ENCODE assay signal across 15 cellular contexts in the genomic region with DNA sequence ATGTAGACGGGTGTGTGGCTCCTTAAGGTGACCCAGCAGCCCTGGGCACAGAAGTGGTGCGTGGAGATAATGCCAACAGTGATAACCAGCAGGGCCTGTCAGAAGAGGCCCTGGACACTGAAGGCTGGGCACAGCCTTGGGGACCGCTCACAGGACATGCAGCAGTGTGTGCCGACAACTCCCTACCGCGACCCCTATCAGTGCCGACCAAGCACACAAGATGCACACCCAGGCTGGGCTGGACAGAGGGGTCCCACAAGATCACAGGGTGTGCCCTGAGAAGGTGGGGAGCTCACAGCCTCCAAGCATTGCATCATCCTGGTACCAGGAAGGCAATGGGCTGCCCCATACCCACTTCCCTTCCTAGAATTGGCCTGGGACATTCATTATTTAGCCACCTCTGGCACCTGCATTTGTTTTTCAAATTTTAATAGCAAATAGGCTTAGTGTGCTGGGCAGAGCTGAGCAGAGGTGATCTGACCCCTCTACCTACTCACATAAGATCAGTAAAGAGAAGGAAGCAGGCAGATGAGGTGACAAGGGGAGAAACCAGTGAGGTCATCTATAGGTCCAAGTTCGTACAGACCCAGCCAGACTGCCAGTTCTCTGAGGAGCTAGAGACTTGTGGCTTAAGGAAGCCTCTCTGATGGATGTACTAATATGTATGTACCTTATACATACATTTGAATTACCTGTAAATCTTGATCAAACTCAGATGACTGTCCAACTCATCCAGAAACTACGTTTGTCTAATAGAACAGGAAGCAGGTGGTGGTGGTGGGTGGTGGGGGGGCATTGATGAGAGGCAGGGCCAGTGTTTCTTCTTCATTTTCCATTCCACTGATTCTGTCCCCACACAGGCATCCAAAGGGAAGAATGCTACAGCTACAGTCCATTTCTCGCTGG. TPM values are rescaled to one million over a fixed set of nuclear protein-coding genes. Genes with fewer than 3 reads are reported as not detected.
A peak's percentile ranks its signal among the peaks of the same experiment; 100 is the strongest.
DNase-seq lines count a peak whose midpoint lies in the region; ATAC-seq and TF ChIP-seq lines count a peak whose summit lies in the region.
"Had no signal": no experiment of that assay in that cellular context is flagged by ENCODE, and none has a peak within 500 bp of the region (broad histone marks: within the 10 kb centered on the region; RNA-seq: fewer than 3 reads in every experiment).

No MANE protein-coding gene starts in this region.

- no peak overlapping the region for H2BK5ac ChIP-seq in H9 (ENCODE audit: insufficient read length, low read length)

- H3K4ac ChIP-seq in H9 (ENCODE audit: low read depth, low read length): no peak overlapping the region

- H3K9me3 Mint-ChIP-seq in H9 (no peaks in the 10 kb centered on the region), type B pancreatic cell (no peaks in the 10 kb centered on the region)
- H3K9me3 Mint-ChIP-seq in stimulated activated naive B cell treated with anti-CD40 and anti-IgM and Interleukin-4, amounts not matched to agents 10 μg/mL and 1 μg/mL and 100 μg/mL, for 72 hours: no peaks in the 10 kb centered on the region

- H3K36me3 ChIP-seq in left ventricle myocardium inferior: no peaks in the 10 kb centered on the region
- H3K36me3 ChIP-seq: pancreas had no signal

- no peak overlapping the region for H2BK120ac ChIP-seq in H9 (ENCODE audit: low read depth, low read length, poor library complexity, severe bottlenecking)

- no peak overlapping the region for H4K8ac ChIP-seq in H9 (replicated peaks; ENCODE audit: insufficient read length, low read depth, low read length)

- no peak overlapping the region for H2AFZ ChIP-seq in H9 (ENCODE audit: low read length)

- H3K27me3 Mint-ChIP-seq in H9 (ENCODE audit: low read depth) (no peaks in the 10 kb centered on the region), type B pancreatic cell (no peaks in the 10 kb centered on the region)
- no peaks in the 10 kb centered on the region for H3K27me3 Mint-ChIP-seq in stimulated activated naive B cell treated with anti-CD40 and anti-IgM and Interleukin-4, amounts not matched to agents 10 μg/mL and 1 μg/mL and 100 μg/mL, for 72 hours
- H3K27me3 Mint-ChIP-seq: activated naive CD8-positive, alpha-beta T cell had no signal

- no peaks in the 10 kb centered on the region for H3K23me2 ChIP-seq in H9 (ENCODE audit: insufficient read length, low read depth, low read length, poor library complexity, severe bottlenecking)

- H3K4me3 Mint-ChIP-seq in H9 (no peak overlapping the region), type B pancreatic cell (no peak overlapping the region)
- peak overlapping the region; percentile 55 to 63 for H3K4me3 Mint-ChIP-seq in stimulated activated naive B cell treated with anti-CD40 and anti-IgM and Interleukin-4, amounts not matched to agents 10 μg/mL and 1 μg/mL and 100 μg/mL, for 72 hours
- H3K4me3 Mint-ChIP-seq: activated naive CD8-positive, alpha-beta T cell had no signal

- H2BK12ac ChIP-seq in H9 (ENCODE audit: insufficient read length, low read depth, low read length): no peak overlapping the region

- no peak overlapping the region for H4K91ac ChIP-seq in H9 (ENCODE audit: insufficient read length, low read depth, low read length)

- H3K9ac ChIP-seq in H9 (ENCODE audit: extremely low read depth, insufficient read length, low read length): no peak overlapping the region

- no peak overlapping the region for H3K56ac ChIP-seq in H9 (ENCODE audit: insufficient read length, low read depth, low read length)

- H3K27me3 ChIP-seq in left ventricle myocardium inferior (ENCODE audit: low read depth) (peaks cover 9% of the 10 kb centered on the region), H9 (ENCODE audit: insufficient read depth, low read length) (no peaks in the 10 kb centered on the region)
- H3K27me3 ChIP-seq: pancreas had no signal

- H4K5ac ChIP-seq in H9 (ENCODE audit: insufficient read length, low read depth, low read length): no peak overlapping the region

- H3K36me3 Mint-ChIP-seq in H9 (ENCODE audit: insufficient read depth in 1 of 3, low read depth in 3 of 3) (peaks cover 4 to 38% (median 29%) of the 10 kb centered on the region in 3 experiments; a peak in 5 of 7 replicates), type B pancreatic cell (peaks cover 14% of the 10 kb centered on the region)
- peaks cover 51 to 58% of the 10 kb centered on the region in 2 donors for H3K36me3 Mint-ChIP-seq in stimulated activated naive B cell treated with anti-CD40 and anti-IgM and Interleukin-4, amounts not matched to agents 10 μg/mL and 1 μg/mL and 100 μg/mL, for 72 hours
- H3K36me3 Mint-ChIP-seq: activated naive CD8-positive, alpha-beta T cell had no signal

- no peaks in the 10 kb centered on the region for H3K79me1 ChIP-seq in H9 (ENCODE audit: insufficient read depth, low read depth, low read length, poor library complexity, severe bottlenecking)

- intact Hi-C loops in left ventricle myocardium superior (cut with micrococcal nuclease) (no loop called here), left ventricle myocardium inferior (cut with micrococcal nuclease) (no loop called here)

- H3K4me1 Mint-ChIP-seq in H9 (peaks cover 49 to 62% of the 10 kb centered on the region in 2 experiments), type B pancreatic cell (ENCODE audit: unreplicated experiment) (peaks cover 37% of the 10 kb centered on the region)
- peaks cover 67 to 99% of the 10 kb centered on the region in 2 donors for H3K4me1 Mint-ChIP-seq in stimulated activated naive B cell treated with anti-CD40 and anti-IgM and Interleukin-4, amounts not matched to agents 10 μg/mL and 1 μg/mL and 100 μg/mL, for 72 hours

- no peak overlapping the region for H3K18ac ChIP-seq in H9 (ENCODE audit: insufficient read length, low read depth, low read length)

- no peak overlapping the region; the same call in 1 of the 2 replicates for H3K14ac ChIP-seq in H9 (ENCODE audit: insufficient read depth, low read length)

- H3K4me3 ChIP-seq in left ventricle myocardium inferior: no peak overlapping the region
- H3K4me3 ChIP-seq: pancreas had no signal

- no peak overlapping the region for H2BK15ac ChIP-seq in H9 (ENCODE audit: low read depth, low read length)

- H3T11ph ChIP-seq in H9 (ENCODE audit: low read length): no peak overlapping the region

- H2BK20ac ChIP-seq in H9 (ENCODE audit: low read depth, low read length, poor library complexity, severe bottlenecking): no peak overlapping the region

- peaks cover 5% of the 10 kb centered on the region; the same call in 1 of the 2 replicates for H3K79me2 ChIP-seq in H9 (ENCODE audit: insufficient read depth, low read length)

- ATAC-seq in left ventricle myocardium superior (peak; percentile 39), HG03520 (IDR thresholded peaks at IDR 0.05; ENCODE audit: unreplicated experiment) (peak; percentile 51)
- ATAC-seq in stimulated activated naive B cell treated with anti-CD40 and anti-IgM and Interleukin-4, amounts not matched to agents 10 μg/mL and 1 μg/mL and 100 μg/mL, for 72 hours (replicated peaks): peak; percentile 80 to 83
- ATAC-seq: pancreas had no signal

- H2AK5ac ChIP-seq in H9 (ENCODE audit: insufficient read length, low read length): no peak overlapping the region

- peaks cover 2% of the 10 kb centered on the region for H4K20me1 ChIP-seq in H9 (ENCODE audit: control insufficient read depth, insufficient read depth, insufficient read length)

- H3K4me1 ChIP-seq in left ventricle myocardium inferior (peaks cover 64% of the 10 kb centered on the region), H9 (ENCODE audit: insufficient read depth, low read length) (no peaks in the 10 kb centered on the region; the same call in 1 of the 2 replicates)

- peak overlapping the region in 2 of 3 experiments; percentile 10 to 57; a peak in 1 of 7 replicates for H3K27ac Mint-ChIP-seq in H9
- H3K27ac Mint-ChIP-seq in stimulated activated naive B cell treated with anti-CD40 and anti-IgM and Interleukin-4, amounts not matched to agents 10 μg/mL and 1 μg/mL and 100 μg/mL, for 72 hours: peak overlapping the region; percentile 98
- H3K27ac Mint-ChIP-seq in type B pancreatic cell: no peak overlapping the region
- H3K27ac Mint-ChIP-seq: activated naive CD8-positive, alpha-beta T cell had no signal

- no peak overlapping the region for H3K23ac ChIP-seq in H9 (ENCODE audit: insufficient read length, low read depth, low read length)

- DNase-seq in left ventricle myocardium superior: no peak
- DNase-seq in left ventricle myocardium inferior: no peak
- no peak for DNase-seq in H9
- DNase-seq in stimulated activated naive B cell treated with anti-CD40 and anti-IgM and Interleukin-4, amounts not matched to agents 10 μg/mL and 1 μg/mL and 100 μg/mL, for 72 hours: peak; percentile 49
- DNase-seq in type B pancreatic cell (ENCODE audit: extremely low spot score, unreplicated experiment): no peak
- DNase-seq in GM10266 (ENCODE audit: extremely low spot score): no peak
- DNase-seq in HT-29 (ENCODE audit: low spot score): no peak
- DNase-seq: DMS53, H7, mesenchymal stem cell, NCI-H345, pancreas, T-helper 2 cell had no signal

- WGBS in H9 (ENCODE audit: extremely low coverage, insufficient read length, low lambda C conversion rate): no CpG with 5 or more reads among the region's 10 CpGs

- H3K27ac ChIP-seq in left ventricle myocardium inferior (replicated peaks) (no peak overlapping the region), H9 (ENCODE audit: insufficient read length, low read depth, low read length) (no peak overlapping the region)
- H3K27ac ChIP-seq: pancreas had no signal

- TF ChIP-seq CTCF in left ventricle myocardium inferior (IDR thresholded peaks at IDR 0.05; ENCODE audit: borderline replicate concordance) (no peak), H9 (conservative IDR thresholded peaks at IDR 0.05) (no peak), type B pancreatic cell (conservative IDR thresholded peaks at IDR 0.05) (no peak), GM10266 (IDR thresholded peaks at IDR 0.05; ENCODE audit: control insufficient read depth, insufficient read depth, low read depth, missing control alignments) (no peak)

- H3K9me3 ChIP-seq in left ventricle myocardium inferior (replicated peaks) (no peaks in the 10 kb centered on the region), H9 (ENCODE audit: control insufficient read depth, low read depth, low read length) (no peaks in the 10 kb centered on the region)
- H3K9me3 ChIP-seq: pancreas had no signal

- no peak overlapping the region for H3K4me2 ChIP-seq in H9 (ENCODE audit: insufficient read depth, insufficient read length, low read length)

RNA-seq across cellular contexts. Expression of a gene that starts 55.0 kb away (rescaled TPM):
- total RNA-seq in left ventricle myocardium superior: 31.2 TPM
- total RNA-seq in left ventricle myocardium inferior: 27.1 TPM
- 91.4 and 92.7 TPM in 2 replicates for total RNA-seq in H9 (2021)
- 47.9 and 53.1 TPM in 2 replicates for total RNA-seq in type B pancreatic cell (ENCODE audit: low replicate concordance)
- not detected in 2 replicates for total RNA-seq in HT-29 (2014; rRNA removed; shearing (Covaris generic))

Comparison
In these comparisons a context has a peak if more than half of its experiments do, and no peak if none do; other contexts are left out.
1. H3K4me3 Mint-ChIP-seq: peak in stimulated activated naive B cell treated with anti-CD40 and anti-IgM and Interleukin-4, amounts not matched to agents 10 μg/mL and 1 μg/mL and 100 μg/mL, for 72 hours (2 of 2); none in H9 (0 of 2) and type B pancreatic cell (single experiment).
2. RNA of a gene that starts 55.0 kb away (total RNA-seq): 91.4 to 92.7 TPM in H9, 47.9 to 53.1 TPM in type B pancreatic cell, 31.2 TPM in left ventricle myocardium superior (single experiment) and 27.1 TPM in left ventricle myocardium inferior (single experiment); not detected in HT-29; every median in the first group is over 10 times any median in the second.
3. Peak in every context shown above with its lines, with median percentiles within 50 percentile points of each other: ATAC-seq.